ENCODE assay signal across 28 cellular contexts in genomic region chr1:215276582-215276981, GRCh38.
DNase-seq lines count a peak whose midpoint lies in the region; ATAC-seq, FAIRE-seq and TF ChIP-seq lines count a peak whose summit lies in the region.
"Had no signal": no experiment of that assay in that cellular context is flagged by ENCODE, and none has a peak within 500 bp of the region (broad histone marks: within the 10 kb centered on the region; RNA-seq: fewer than 3 reads in every experiment).

No MANE protein-coding gene starts in this region.

- no peaks in the 10 kb centered on the region for H3K27me3 Mint-ChIP-seq in H9 (ENCODE audit: low read depth)
- H3K27me3 Mint-ChIP-seq: B cell; CD4-positive, alpha-beta T cell had no signal

- H3K4me1 ChIP-seq in adipocyte (ENCODE audit: control insufficient read depth, insufficient read depth, low read length) = peaks cover 14% of the 10 kb centered on the region
- peaks cover 2% of the 10 kb centered on the region for H3K4me1 ChIP-seq in mesenchymal stem cell (ENCODE audit: control insufficient read depth, insufficient read depth, low read depth, low read length)
- no peaks in the 10 kb centered on the region for H3K4me1 ChIP-seq in H9 (ENCODE audit: insufficient read depth, low read length)
- H3K4me1 ChIP-seq: A549, Caco-2 had no signal

- H3T11ph ChIP-seq in H9 (ENCODE audit: low read length) = no peak overlapping the region

- H3K27ac ChIP-seq in mesenchymal stem cell (ENCODE audit: low read length, poor library complexity, severe bottlenecking) = no peak overlapping the region
- no peak overlapping the region for H3K27ac ChIP-seq in H9 (ENCODE audit: insufficient read length, low read depth, low read length)
- H3K27ac ChIP-seq: 22Rv1; A549; BLaER1 treated with 17β-estradiol and CSF1 and Interleukin-3, amounts not matched to agents 10 nM and 100 nM; C4-2B had no signal

- 100% methylated on average over 1 of the region's 1 CpG for WGBS in mesenchymal stem cell
- WGBS in H9 (ENCODE audit: extremely low coverage, insufficient read length, low lambda C conversion rate) = no CpG with 5 or more reads among the region's 1 CpG

- no peaks in the 10 kb centered on the region for H3K36me3 ChIP-seq in adipocyte (ENCODE audit: control insufficient read depth, insufficient read depth, low read length, severe bottlenecking)
- no peaks in the 10 kb centered on the region for H3K36me3 ChIP-seq in mesenchymal stem cell (ENCODE audit: control insufficient read depth in 1 of 2, insufficient read depth in 2 of 2, low read depth in 1 of 2, low read length in 2 of 2)
- H3K36me3 ChIP-seq: BLaER1 treated with 17β-estradiol and CSF1 and Interleukin-3, amounts not matched to agents 10 nM and 100 nM had no signal

- no peaks in the 10 kb centered on the region for H3K79me2 ChIP-seq in H9 (ENCODE audit: insufficient read depth, low read length)

- H2BK120ac ChIP-seq in mesenchymal stem cell (ENCODE audit: low read depth, low read length) (no peak overlapping the region), H9 (ENCODE audit: low read depth, low read length, poor library complexity, severe bottlenecking) (no peak overlapping the region)

- FAIRE-seq in D721Med (lab: Jason Lieb, UNC) = peak; percentile 58
- FAIRE-seq: A549, GM12878, GM12892, GM18507 had no signal

- peak overlapping the region; percentile 85 for H2AK5ac ChIP-seq in mesenchymal stem cell (ENCODE audit: low read length, severe bottlenecking)
- H2AK5ac ChIP-seq in H9 (ENCODE audit: insufficient read length, low read length) = no peak overlapping the region

- no peak overlapping the region for H2BK20ac ChIP-seq in H9 (ENCODE audit: low read depth, low read length, poor library complexity, severe bottlenecking)

- H3K9me3 ChIP-seq in adipocyte (ENCODE audit: control insufficient read depth, low read length) = no peaks in the 10 kb centered on the region
- no peaks in the 10 kb centered on the region for H3K9me3 ChIP-seq in mesenchymal stem cell (ENCODE audit: control insufficient read depth, low read length)
- no peaks in the 10 kb centered on the region for H3K9me3 ChIP-seq in H9 (ENCODE audit: control insufficient read depth, low read depth, low read length)
- H3K9me3 ChIP-seq: A549; BLaER1 treated with 17β-estradiol and CSF1 and Interleukin-3, amounts not matched to agents 10 nM and 100 nM; Caco-2 had no signal

- H4K91ac ChIP-seq in mesenchymal stem cell (ENCODE audit: low read length) (no peak overlapping the region), H9 (ENCODE audit: insufficient read length, low read depth, low read length) (no peak overlapping the region)

- no peaks in the 10 kb centered on the region for H3K36me3 Mint-ChIP-seq in H9 (ENCODE audit: insufficient read depth in 1 of 3, low read depth in 3 of 3)
- H3K36me3 Mint-ChIP-seq: CD8-positive, alpha-beta T cell had no signal

- H3K4me1 Mint-ChIP-seq in H9 = peaks cover 10 to 12% of the 10 kb centered on the region in 2 experiments
- H3K4me1 Mint-ChIP-seq: B cell had no signal

- no peak overlapping the region for H4K5ac ChIP-seq in H9 (ENCODE audit: insufficient read length, low read depth, low read length)

- H3K14ac ChIP-seq in mesenchymal stem cell (ENCODE audit: low read length in 2 of 2) = no peak overlapping the region
- H3K14ac ChIP-seq in H9 (ENCODE audit: insufficient read depth, low read length) = no peak overlapping the region

- H3K23me2 ChIP-seq in H9 (ENCODE audit: insufficient read length, low read depth, low read length, poor library complexity, severe bottlenecking) = no peaks in the 10 kb centered on the region

- TF ChIP-seq CTCF in D721Med (IDR thresholded peaks at IDR 0.05; ENCODE audit: insufficient read depth, missing control alignments) (no peak), fibroblast of mammary gland (conservative IDR thresholded peaks at IDR 0.05; ENCODE audit: control insufficient read depth, insufficient read depth, low read depth, low read length) (no peak), H9 (conservative IDR thresholded peaks at IDR 0.05) (no peak)

- H3K27me3 ChIP-seq in adipocyte (replicated peaks; ENCODE audit: control insufficient read depth, insufficient read depth, low read length) = no peaks in the 10 kb centered on the region
- H3K27me3 ChIP-seq in mesenchymal stem cell (ENCODE audit: control insufficient read depth in 1 of 2, insufficient read depth in 1 of 2, low read length in 2 of 2) = no peaks in the 10 kb centered on the region
- H3K27me3 ChIP-seq in H9 (ENCODE audit: insufficient read depth, low read length) = no peaks in the 10 kb centered on the region
- H3K27me3 ChIP-seq: BLaER1 treated with 17β-estradiol and CSF1 and Interleukin-3, amounts not matched to agents 10 nM and 100 nM had no signal

- no peaks in the 10 kb centered on the region for H4K20me1 ChIP-seq in H9 (ENCODE audit: control insufficient read depth, insufficient read depth, insufficient read length)
- H4K20me1 ChIP-seq: BLaER1 treated with 17β-estradiol and CSF1 and Interleukin-3, amounts not matched to agents 10 nM and 100 nM had no signal

- no peak overlapping the region for H3K4me3 Mint-ChIP-seq in H9
- H3K4me3 Mint-ChIP-seq: B cell; CD4-positive, alpha-beta T cell; CD8-positive, alpha-beta T cell had no signal

- no peak overlapping the region for H3K56ac ChIP-seq in H9 (ENCODE audit: insufficient read length, low read depth, low read length)

- no peak overlapping the region for H2BK5ac ChIP-seq in mesenchymal stem cell (ENCODE audit: low read depth, low read length, poor library complexity, severe bottlenecking)
- H2BK5ac ChIP-seq in H9 (ENCODE audit: insufficient read length, low read length) = no peak overlapping the region

- no peak overlapping the region for H2BK15ac ChIP-seq in mesenchymal stem cell (ENCODE audit: low read depth, poor library complexity, severe bottlenecking)
- H2BK15ac ChIP-seq in H9 (ENCODE audit: low read depth, low read length) = no peak overlapping the region; the same call in 1 of the 2 replicates

- no peak overlapping the region for H4K8ac ChIP-seq in mesenchymal stem cell (ENCODE audit: low read length)
- H4K8ac ChIP-seq in H9 (replicated peaks; ENCODE audit: insufficient read length, low read depth, low read length) = no peak overlapping the region

- no peak for ATAC-seq in HG03039 (IDR thresholded peaks at IDR 0.05; ENCODE audit: unreplicated experiment)
- ATAC-seq: A549; CD8-positive, alpha-beta T cell; GM12878 had no signal

- no peak overlapping the region for H3K27ac Mint-ChIP-seq in H9
- H3K27ac Mint-ChIP-seq: B cell; CD4-positive, alpha-beta T cell; CD8-positive, alpha-beta T cell had no signal

- H3K4ac ChIP-seq in mesenchymal stem cell (ENCODE audit: low read depth in 1 of 2, low read length in 2 of 2) (peak overlapping the region in 1 of 2 experiments; percentile 80), H9 (ENCODE audit: low read depth, low read length) (no peak overlapping the region)

- no peaks in the 10 kb centered on the region for H3K9me3 Mint-ChIP-seq in H9

- H2AFZ ChIP-seq in mesenchymal stem cell (ENCODE audit: low read depth, low read length) = no peak overlapping the region
- no peak overlapping the region for H2AFZ ChIP-seq in H9 (ENCODE audit: low read length)

- H3K18ac ChIP-seq in mesenchymal stem cell (ENCODE audit: low read depth in 1 of 2, low read length in 2 of 2) (no peak overlapping the region), H9 (ENCODE audit: insufficient read length, low read depth, low read length) (no peak overlapping the region)

- H3K4me2 ChIP-seq in mesenchymal stem cell (ENCODE audit: low read length, poor library complexity, severe bottlenecking) (no peak overlapping the region), H9 (ENCODE audit: insufficient read depth, insufficient read length, low read length) (no peak overlapping the region)
- H3K4me2 ChIP-seq: A549; BLaER1 treated with 17β-estradiol and CSF1 and Interleukin-3, amounts not matched to agents 10 nM and 100 nM had no signal

- DNase-seq in D721Med (ENCODE audit: insufficient read length, low spot score) (no peak), adipocyte (ENCODE audit: low read depth) (peak; percentile 44), fibroblast of mammary gland (ENCODE audit: low read depth) (peak; percentile 16), mesenchymal stem cell (no peak), NCI-H2107 treated with DMSO at 0.1 percent for 48 hours (lab: John Stamatoyannopoulos, UW; ENCODE audit: unreplicated experiment) (no peak), H9 (no peak), NCI-H510A treated with DMSO at 0.1 percent for 48 hours (lab: John Stamatoyannopoulos, UW) (no peak)
- DNase-seq: AML-193; Caco-2; Calu3; CD4-positive, alpha-beta T cell; CD8-positive, alpha-beta T cell; DMS 273 treated with DMSO at 0.1 percent for 48 hours; DMS153; DMS53; DMS79; DND-41; EL; GDM1 had no signal

- H3K23ac ChIP-seq in mesenchymal stem cell (ENCODE audit: low read length in 2 of 2) = no peak overlapping the region
- H3K23ac ChIP-seq in H9 (ENCODE audit: insufficient read length, low read depth, low read length) = no peak overlapping the region

- H3K4me3 ChIP-seq in adipocyte (ENCODE audit: low read length) (no peak overlapping the region), fibroblast of mammary gland (ENCODE audit: control insufficient read depth, low read depth, low read length) (no peak overlapping the region), mesenchymal stem cell (ENCODE audit: insufficient read depth in 1 of 2, low read depth in 1 of 2, low read length in 2 of 2) (no peak overlapping the region)
- H3K4me3 ChIP-seq: A549; BLaER1 treated with 17β-estradiol and CSF1 and Interleukin-3, amounts not matched to agents 10 nM and 100 nM; GM12878 had no signal

- H2BK12ac ChIP-seq in mesenchymal stem cell (ENCODE audit: low read length in 2 of 2) (no peak overlapping the region), H9 (ENCODE audit: insufficient read length, low read depth, low read length) (no peak overlapping the region)

- H3K79me1 ChIP-seq in mesenchymal stem cell (replicated peaks; ENCODE audit: low read length, poor library complexity, severe bottlenecking) (no peaks in the 10 kb centered on the region), H9 (ENCODE audit: insufficient read depth, low read depth, low read length, poor library complexity, severe bottlenecking) (no peaks in the 10 kb centered on the region)

- H3K9ac ChIP-seq in adipocyte (ENCODE audit: low read length) (no peak overlapping the region), mesenchymal stem cell (ENCODE audit: low read length) (no peak overlapping the region), H9 (ENCODE audit: extremely low read depth, insufficient read length, low read length) (no peak overlapping the region)
- H3K9ac ChIP-seq: BLaER1 treated with 17β-estradiol and CSF1 and Interleukin-3, amounts not matched to agents 10 nM and 100 nM had no signal

Comparison
In these comparisons a context has a peak if more than half of its experiments do, and no peak if none do; other contexts are left out.
1. DNase-seq: peak in adipocyte (single experiment) and fibroblast of mammary gland (single experiment); none in D721Med (single experiment), mesenchymal stem cell (single experiment), NCI-H2107 treated with DMSO at 0.1 percent for 48 hours (single experiment), H9 (single experiment) and NCI-H510A treated with DMSO at 0.1 percent for 48 hours (single experiment).